In genomic region chr6:53752440-53752839, GRCh38 we compare ENCODE assay signal across 13 cellular contexts.
"Had no signal": no experiment of that assay in that cellular context is flagged by ENCODE, and none has a peak within 500 bp of the region (broad histone marks: within the 10 kb centered on the region; RNA-seq: fewer than 3 reads in every experiment).

No MANE protein-coding gene starts in this region.

- H3K4me3 ChIP-seq: ascending aorta, colonic mucosa had no signal

- H3K4me1 ChIP-seq: ascending aorta, colonic mucosa had no signal

- H3K27ac ChIP-seq: ascending aorta, colonic mucosa had no signal

- ATAC-seq: right cardiac atrium had no signal

- H3K36me3 ChIP-seq: ascending aorta, colonic mucosa had no signal

- H3K9me3 ChIP-seq: ascending aorta, colonic mucosa had no signal

- H3K27me3 ChIP-seq: ascending aorta, colonic mucosa had no signal

- DNase-seq: activated CD4-positive, alpha-beta memory T cell treated with anti-CD3 and anti-CD28 coated beads for 36 hours; activated CD4-positive, alpha-beta T cell treated with anti-CD3 and anti-CD28 coated beads for 1 hour; colonic mucosa; hippocampal formation; kidney glomerular epithelial cell; naive B cell; posterior cingulate gyrus; right cardiac atrium; stimulated activated CD4-positive, alpha-beta T cell treated with anti-CD3 and anti-CD28 coated beads, Interleukin-12 subunit alpha, Interleukin-12 subunit beta, amount 100 ng/mL, for 4 hours; stimulated activated naive CD4-positive, alpha-beta T cell; substantia nigra; T-helper 9 cell had no signal
